ENCODE assay signal across 29 cellular contexts in genomic region chr11:111801135-111801534, GRCh38. TPM values are rescaled to one million over a fixed set of nuclear protein-coding genes. Genes with fewer than 3 reads are reported as not detected.
A peak's percentile ranks its signal among the peaks of the same experiment; 100 is the strongest.
DNase-seq lines count a peak whose midpoint lies in the region; ATAC-seq and TF ChIP-seq lines count a peak whose summit lies in the region.
"Had no signal": no experiment of that assay in that cellular context is flagged by ENCODE, and none has a peak within 500 bp of the region (broad histone marks: within the 10 kb centered on the region; RNA-seq: fewer than 3 reads in every experiment).

No MANE protein-coding gene starts in this region.

- no peak for TF ChIP-seq CTCF in foreskin keratinocyte (conservative IDR thresholded peaks at IDR 0.05)
- TF ChIP-seq CTCF in prostate gland (IDR thresholded peaks at IDR 0.05) = no peak

- TF ChIP-seq POLR2A in prostate gland (IDR thresholded peaks at IDR 0.05) = no peak

- intact Hi-C loops in prostate gland (cut with DNase I) = no loop called here

- ATAC-seq in foreskin keratinocyte (peak; percentile 14), HG02840 (IDR thresholded peaks at IDR 0.05; ENCODE audit: low FRiP score, unreplicated experiment) (no peak)
- ATAC-seq: activated T-cell treated with anti-CD3 and anti-CD28 coated beads, Interleukin-2, amount 50 U/mL, for 4 hours; natural killer cell; sciatic nerve; stimulated activated memory B cell treated with anti-CD40 and anti-IgM and Interleukin-4, amounts not matched to agents 10 μg/mL and 1 μg/mL and 100 μg/mL, for 72 hours; WTC11 had no signal

- POLR2A ChIA-PET in HEK293T (lab: Yijun Ruan, JAX) = no interaction called here

- no peaks in the 10 kb centered on the region for H3K9me3 ChIP-seq in prostate gland
- H3K9me3 ChIP-seq: SJSA1 had no signal

- no peak for DNase-seq in HEK293T (ENCODE audit: extremely low spot score)
- peak; percentile 97 for DNase-seq in RPMI8226
- peak in 1 of 2 donors; percentile 34 for DNase-seq in foreskin keratinocyte
- DNase-seq in retina = peak; percentile 87
- DNase-seq in prostate gland (ENCODE audit: low spot score) = no peak
- DNase-seq in NCI-H226 = no peak
- DNase-seq: activated CD4-positive, alpha-beta T cell treated with anti-CD3 and anti-CD28 coated beads, Interleukin-2, amount 10 ng/mL, durations not matched to agents 7 days and 5 days; activated gamma-delta T cell treated with Interleukin-2 at 50 U/mL for 16 hours; activated T-cell treated with anti-CD3 and anti-CD28 coated beads, Interleukin-2, amount 50 U/mL, for 4 hours; C1 segment of cervical spinal cord; COR-L47; erythroblast; foreskin melanocyte; GOT3; hypothalamus; immature natural killer cell; midbrain; natural killer cell; NCI-H187; NCI-H2171; NCI-H524; stimulated activated CD4-positive, alpha-beta T cell treated with anti-CD3 and anti-CD28 coated beads, Interleukin-4, amount 100 ng/mL, for 24 hours; substantia nigra had no signal

- no peaks in the 10 kb centered on the region for H3K4me1 ChIP-seq in foreskin keratinocyte
- no peaks in the 10 kb centered on the region for H3K4me1 ChIP-seq in prostate gland (replicated peaks)
- H3K4me1 ChIP-seq: SJSA1 had no signal

- WGBS in prostate gland = 74% methylated on average over 2 of the region's 2 CpGs

- H3K27ac ChIP-seq in foreskin keratinocyte (no peak overlapping the region), prostate gland (peak overlapping the region in 1 of 2 donors; percentile 54)
- H3K27ac ChIP-seq: SJSA1 had no signal

- H3K4me3 ChIP-seq in prostate gland = no peak overlapping the region
- H3K4me3 ChIP-seq: SJSA1, upper lobe of left lung had no signal

- CTCF ChIA-PET in HEK293T (lab: Yijun Ruan, JAX) = interaction anchor here (0.5 to 0.7 kb wide), 2 partner anchors 21 to 40 kb away, joined by 3 read pairs; no protein-coding TSS in a partner anchor

- no peaks in the 10 kb centered on the region for H3K36me3 ChIP-seq in prostate gland
- H3K36me3 ChIP-seq: SJSA1 had no signal

- H3K27me3 ChIP-seq in foreskin keratinocyte (no peaks in the 10 kb centered on the region), prostate gland (replicated peaks; ENCODE audit: insufficient read depth) (no peaks in the 10 kb centered on the region)
- H3K27me3 ChIP-seq: SJSA1, upper lobe of left lung had no signal

TF ChIP-seq in HEK293T, 16 proteins besides CTCF, POLR2A, EP300 and RAD21:
- no peak for TF ChIP-seq SUZ12 (IDR thresholded peaks at IDR 0.05)
- TF ChIP-seq, protein P1, sequence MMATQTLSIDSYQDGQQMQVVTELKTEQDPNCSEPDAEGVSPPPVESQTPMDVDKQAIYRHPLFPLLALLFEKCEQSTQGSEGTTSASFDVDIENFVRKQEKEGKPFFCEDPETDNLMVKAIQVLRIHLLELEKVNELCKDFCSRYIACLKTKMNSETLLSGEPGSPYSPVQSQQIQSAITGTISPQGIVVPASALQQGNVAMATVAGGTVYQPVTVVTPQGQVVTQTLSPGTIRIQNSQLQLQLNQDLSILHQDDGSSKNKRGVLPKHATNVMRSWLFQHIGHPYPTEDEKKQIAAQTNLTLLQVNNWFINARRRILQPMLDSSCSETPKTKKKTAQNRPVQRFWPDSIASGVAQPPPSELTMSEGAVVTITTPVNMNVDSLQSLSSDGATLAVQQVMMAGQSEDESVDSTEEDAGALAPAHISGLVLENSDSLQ (IDR thresholded peaks at IDR 0.05) = peak; percentile 45; the same call in 1 of the 2 replicates

RNA-seq across cellular contexts. Expression of gene PPP2R1B, which starts 34.9 kb away (rescaled TPM):
- 30.4 and 32.9 TPM in 2 replicates for total RNA-seq in foreskin keratinocyte
- 11.5 and 13.1 TPM in 2 replicates for polyA plus RNA-seq in foreskin keratinocyte
- total RNA-seq in prostate gland = 10 to 100 TPM; 15.4 to 41.4 TPM

Comparison
In these comparisons a context has a peak if more than half of its experiments do, and no peak if none do; other contexts are left out.
1. DNase-seq: peak in RPMI8226 (single experiment) and retina (single experiment); none in HEK293T (single experiment), prostate gland (single experiment) and NCI-H226 (single experiment).